ENCODE assay signal across 8 cellular contexts in genomic region chr6:27687154-27688013, GRCh38.
A peak's percentile ranks its signal among the peaks of the same experiment; 100 is the strongest.
DNase-seq lines count a peak whose midpoint lies in the region; ATAC-seq lines count a peak whose summit lies in the region.

No MANE protein-coding gene starts in this region.

- peak; percentile 47 for ATAC-seq in HG02938 (IDR thresholded peaks at IDR 0.05; ENCODE audit: unreplicated experiment)

- H3K4me1 ChIP-seq in iPS-15b (ENCODE audit: control insufficient read depth, insufficient read depth, low read length) (no peaks in the 10 kb centered on the region), skeletal muscle satellite cell (ENCODE audit: control insufficient read depth, insufficient read depth, low read length) (no peaks in the 10 kb centered on the region)

- H3K9me3 ChIP-seq in iPS-15b (ENCODE audit: control insufficient read depth, insufficient read depth, low read length) (no peaks in the 10 kb centered on the region), skeletal muscle satellite cell (replicated peaks; ENCODE audit: low read length) (no peaks in the 10 kb centered on the region)

- H3K27me3 ChIP-seq in iPS-15b (ENCODE audit: control insufficient read depth, insufficient read depth, low read length): peaks cover 3% of the 10 kb centered on the region
- no peaks in the 10 kb centered on the region for H3K27me3 ChIP-seq in skeletal muscle satellite cell (ENCODE audit: control insufficient read depth, insufficient read depth, low read length)

- DNase-seq in NCI-H2196 (lab: John Stamatoyannopoulos, UW; ENCODE audit: unreplicated experiment) (peak; percentile 33), NCI-H2196 treated with DMSO at 0.1 percent for 48 hours (lab: John Stamatoyannopoulos, UW; ENCODE audit: unreplicated experiment) (no peak), NCI-H1694 treated with DMSO at 0.1 percent for 48 hours (lab: John Stamatoyannopoulos, UW) (peak; percentile 65), T1000 (lab: John Stamatoyannopoulos, UW) (peak; percentile 74), astrocyte of the hippocampus (ENCODE audit: low read depth, low spot score) (peak; percentile 88)

- H3K9ac ChIP-seq in iPS-15b (ENCODE audit: low read depth, low read length) (peak overlapping the region; percentile 55), skeletal muscle satellite cell (ENCODE audit: low read depth, low read length) (peak overlapping the region; percentile 66)

- H3K36me3 ChIP-seq in iPS-15b (ENCODE audit: control insufficient read depth, insufficient read depth, low read length) (no peaks in the 10 kb centered on the region), skeletal muscle satellite cell (ENCODE audit: insufficient read depth, low read length) (no peaks in the 10 kb centered on the region)

- H3K4me2 ChIP-seq in skeletal muscle satellite cell (ENCODE audit: low read length): peak overlapping the region; percentile 93

- H3K4me3 ChIP-seq in iPS-15b (ENCODE audit: low read depth, low read length) (peak overlapping the region; percentile 97), skeletal muscle satellite cell (ENCODE audit: low read length) (peak overlapping the region; percentile 91)
